16 cellular contexts compared by ENCODE assay signal in genomic region chr17:5702951-5703510, GRCh38.
DNase-seq lines count a peak whose midpoint lies in the region; ATAC-seq and TF ChIP-seq lines count a peak whose summit lies in the region.
"Had no signal": no experiment of that assay in that cellular context is flagged by ENCODE, and none has a peak within 500 bp of the region (broad histone marks: within the 10 kb centered on the region; RNA-seq: fewer than 3 reads in every experiment).

No MANE protein-coding gene starts in this region.

- H4K8ac ChIP-seq in H9 (replicated peaks; ENCODE audit: insufficient read length, low read depth, low read length) = no peak overlapping the region

- H3K27me3 Mint-ChIP-seq in H9 (ENCODE audit: low read depth) (peaks cover 2% of the 10 kb centered on the region; the same call in 1 of the 2 replicates), nephron progenitor cell (ENCODE audit: low read depth, poor library complexity) (peaks cover 8% of the 10 kb centered on the region)
- peaks cover 16 to 37% (median 29%) of the 10 kb centered on the region in 5 donors for H3K27me3 Mint-ChIP-seq in naive thymus-derived CD4-positive, alpha-beta T cell

- H3K4me3 ChIP-seq in naive thymus-derived CD4-positive, alpha-beta T cell (ENCODE audit: low read length) = no peak overlapping the region
- H3K4me3 ChIP-seq: GM23248, SJSA1 had no signal

- peak; percentile 36 for DNase-seq in H9
- DNase-seq in NCI-H1105 (lab: John Stamatoyannopoulos, UW) = peak; percentile 11
- peak; percentile 2 for DNase-seq in dermis blood vessel endothelial cell
- no peak for DNase-seq in nephron progenitor cell
- no peak for DNase-seq in naive thymus-derived CD4-positive, alpha-beta T cell
- DNase-seq in central memory CD4-positive, alpha-beta T cell = no peak
- DNase-seq: CD4-positive, alpha-beta T cell; GM23248; MM.1S; NCI-H1694; NCI-H524; PC-3 had no signal

- no peak overlapping the region for H2BK120ac ChIP-seq in H9 (ENCODE audit: low read depth, low read length, poor library complexity, severe bottlenecking)

- ATAC-seq in GM18873 (IDR thresholded peaks at IDR 0.05; ENCODE audit: low FRiP score, unreplicated experiment) = no peak
- ATAC-seq in naive thymus-derived CD4-positive, alpha-beta T cell = no peak
- ATAC-seq: PC-3 had no signal

- H4K5ac ChIP-seq in H9 (ENCODE audit: insufficient read length, low read depth, low read length) = no peak overlapping the region

- peak overlapping the region; percentile 9 for H4K91ac ChIP-seq in H9 (ENCODE audit: insufficient read length, low read depth, low read length)

- H3K9me3 ChIP-seq in H9 (ENCODE audit: control insufficient read depth, low read depth, low read length) = no peaks in the 10 kb centered on the region
- no peaks in the 10 kb centered on the region for H3K9me3 ChIP-seq in naive thymus-derived CD4-positive, alpha-beta T cell (ENCODE audit: control insufficient read depth in 2 of 3, low read length in 3 of 3)
- H3K9me3 ChIP-seq: SJSA1 had no signal

- peak overlapping the region; percentile 21 to 96 (median 90); a peak in 5 of 7 replicates for H3K27ac Mint-ChIP-seq in H9
- H3K27ac Mint-ChIP-seq in nephron progenitor cell = peak overlapping the region; percentile 6
- peak overlapping the region in 1 of 9 donors; percentile 15 for H3K27ac Mint-ChIP-seq in naive thymus-derived CD4-positive, alpha-beta T cell
- H3K27ac Mint-ChIP-seq: B cell; CD4-positive, alpha-beta T cell had no signal

- H3K36me3 ChIP-seq in naive thymus-derived CD4-positive, alpha-beta T cell (ENCODE audit: control insufficient read depth in 2 of 3, insufficient read depth in 3 of 3, low read length in 3 of 3) = no peaks in the 10 kb centered on the region
- H3K36me3 ChIP-seq: SJSA1 had no signal

- H3K27me3 ChIP-seq in H9 (ENCODE audit: insufficient read depth, low read length) = no peaks in the 10 kb centered on the region
- H3K27me3 ChIP-seq in naive thymus-derived CD4-positive, alpha-beta T cell (ENCODE audit: control insufficient read depth in 2 of 2, insufficient read depth in 2 of 2, low read length in 2 of 2) = no peaks in the 10 kb centered on the region
- H3K27me3 ChIP-seq: SJSA1 had no signal

- no peaks in the 10 kb centered on the region for H3K79me2 ChIP-seq in H9 (ENCODE audit: insufficient read depth, low read length)

- H3K27ac ChIP-seq in H9 (ENCODE audit: insufficient read length, low read depth, low read length) = no peak overlapping the region
- H3K27ac ChIP-seq in naive thymus-derived CD4-positive, alpha-beta T cell (ENCODE audit: low read depth, low read length) = no peak overlapping the region
- H3K27ac ChIP-seq: GM23248, HL-60, SJSA1 had no signal

- H3K23me2 ChIP-seq in H9 (ENCODE audit: insufficient read length, low read depth, low read length, poor library complexity, severe bottlenecking) = no peaks in the 10 kb centered on the region

- H3K56ac ChIP-seq in H9 (ENCODE audit: insufficient read length, low read depth, low read length) = no peak overlapping the region

- H2AFZ ChIP-seq in H9 (ENCODE audit: low read length) = no peak overlapping the region
- H2AFZ ChIP-seq: GM23248 had no signal

- H3K36me3 Mint-ChIP-seq in H9 (ENCODE audit: insufficient read depth in 1 of 3, low read depth in 3 of 3) (peaks cover 0 to 2% (median 0%) of the 10 kb centered on the region in 3 experiments; a peak in 1 of 7 replicates), nephron progenitor cell (ENCODE audit: low read depth) (no peaks in the 10 kb centered on the region)
- peaks cover 0 to 4% (median 0%) of the 10 kb centered on the region in 5 donors for H3K36me3 Mint-ChIP-seq in naive thymus-derived CD4-positive, alpha-beta T cell

- no peak overlapping the region for H2AK5ac ChIP-seq in H9 (ENCODE audit: insufficient read length, low read length)

- no CpG with 5 or more reads among the region's 6 CpGs for WGBS in H9 (ENCODE audit: extremely low coverage, insufficient read length, low lambda C conversion rate)

- H3K4me1 ChIP-seq in H9 (ENCODE audit: insufficient read depth, low read length) = peaks cover 2% of the 10 kb centered on the region; the same call in 1 of the 2 replicates
- H3K4me1 ChIP-seq in naive thymus-derived CD4-positive, alpha-beta T cell (ENCODE audit: control insufficient read depth in 2 of 2, insufficient read depth in 2 of 2, low read length in 2 of 2) = no peaks in the 10 kb centered on the region
- H3K4me1 ChIP-seq: SJSA1 had no signal

- H2BK12ac ChIP-seq in H9 (ENCODE audit: insufficient read length, low read depth, low read length) = no peak overlapping the region

- H3T11ph ChIP-seq in H9 (ENCODE audit: low read length) = no peak overlapping the region

- no peak overlapping the region for H3K23ac ChIP-seq in H9 (ENCODE audit: insufficient read length, low read depth, low read length)

- peak overlapping the region; percentile 26; the same call in 1 of the 2 replicates for H3K14ac ChIP-seq in H9 (ENCODE audit: insufficient read depth, low read length)

- POLR2A ChIA-PET in naive thymus-derived CD4-positive, alpha-beta T cell (lab: Charles Lee) = no interaction called here

- H3K4me2 ChIP-seq in H9 (ENCODE audit: insufficient read depth, insufficient read length, low read length) = no peak overlapping the region

- no peak overlapping the region for H2BK15ac ChIP-seq in H9 (ENCODE audit: low read depth, low read length)

- H3K9me3 Mint-ChIP-seq in H9 (peaks cover 0 to 24% of the 10 kb centered on the region in 2 experiments), nephron progenitor cell (peaks cover 21% of the 10 kb centered on the region)
- H3K9me3 Mint-ChIP-seq in naive thymus-derived CD4-positive, alpha-beta T cell = peaks cover 0 to 17% (median 6%) of the 10 kb centered on the region in 11 donors

- no peak overlapping the region for H3K9ac ChIP-seq in H9 (ENCODE audit: extremely low read depth, insufficient read length, low read length)
- H3K9ac ChIP-seq: GM23248 had no signal

- TF ChIP-seq CTCF in H9 (conservative IDR thresholded peaks at IDR 0.05) (no peak), nephron progenitor cell (IDR thresholded peaks at IDR 0.05) (no peak)

- H3K4me1 Mint-ChIP-seq in H9 (peaks cover 67 to 73% of the 10 kb centered on the region in 2 experiments), nephron progenitor cell (peaks cover 63% of the 10 kb centered on the region)
- H3K4me1 Mint-ChIP-seq in naive thymus-derived CD4-positive, alpha-beta T cell = peaks cover 0 to 1% (median 0%) of the 10 kb centered on the region in 7 donors
- H3K4me1 Mint-ChIP-seq: B cell had no signal

- intact Hi-C loops in naive thymus-derived CD4-positive, alpha-beta T cell (cut with micrococcal nuclease) = no loop called here

- H3K4ac ChIP-seq in H9 (ENCODE audit: low read depth, low read length) = no peak overlapping the region; the same call in 1 of the 2 replicates

- no peaks in the 10 kb centered on the region for H4K20me1 ChIP-seq in H9 (ENCODE audit: control insufficient read depth, insufficient read depth, insufficient read length)

- H3K18ac ChIP-seq in H9 (ENCODE audit: insufficient read length, low read depth, low read length) = peak overlapping the region; percentile 65

- no peak overlapping the region for H2BK5ac ChIP-seq in H9 (ENCODE audit: insufficient read length, low read length)

- no peaks in the 10 kb centered on the region for H3K79me1 ChIP-seq in H9 (ENCODE audit: insufficient read depth, low read depth, low read length, poor library complexity, severe bottlenecking)

- CTCF ChIA-PET in naive thymus-derived CD4-positive, alpha-beta T cell (lab: Charles Lee) = no interaction called here

- H3K4me3 Mint-ChIP-seq in H9 = no peak overlapping the region
- no peak overlapping the region for H3K4me3 Mint-ChIP-seq in nephron progenitor cell
- H3K4me3 Mint-ChIP-seq in naive thymus-derived CD4-positive, alpha-beta T cell = no peak overlapping the region
- H3K4me3 Mint-ChIP-seq: B cell; CD4-positive, alpha-beta T cell had no signal

- H2BK20ac ChIP-seq in H9 (ENCODE audit: low read depth, low read length, poor library complexity, severe bottlenecking) = no peak overlapping the region

Comparison
In these comparisons a context has a peak if more than half of its experiments do, and no peak if none do; other contexts are left out.
1. DNase-seq: peak in H9 (single experiment), NCI-H1105 (single experiment) and dermis blood vessel endothelial cell (single experiment); none in nephron progenitor cell (single experiment), naive thymus-derived CD4-positive, alpha-beta T cell (0 of 9) and central memory CD4-positive, alpha-beta T cell (single experiment).